30 cellular contexts compared by ENCODE assay signal in genomic region chr3:32890420-32891276, GRCh38.
"Had no signal": no experiment of that assay in that cellular context is flagged by ENCODE, and none has a peak within 500 bp of the region (broad histone marks: within the 10 kb centered on the region; RNA-seq: fewer than 3 reads in every experiment).

No MANE protein-coding gene starts in this region.

- H3K4me1 Mint-ChIP-seq: activated B cell treated with CpG ODN at 0.5 μM for 24 hours; activated CD4-positive, alpha-beta T cell treated with anti-CD3 and anti-CD28 coated beads, Interleukin-2, amount 10 ng/mL, durations not matched to agents 24 days and 14 days; activated T-helper 17 cell treated with anti-CD3 and anti-CD28 coated beads, Interleukin-2, amount 50 U/mL, for 72 hours; central memory CD8-positive, alpha-beta T cell had no signal

- H3K27ac Mint-ChIP-seq: activated B cell treated with CpG ODN at 0.5 μM for 24 hours; activated CD4-positive, alpha-beta memory T cell treated with anti-CD3 and anti-CD28 coated beads for 36 hours; activated CD4-positive, alpha-beta T cell treated with anti-CD3 and anti-CD28 coated beads, Interleukin-2, amount 10 ng/mL, durations not matched to agents 24 days and 14 days; activated naive CD4-positive, alpha-beta T cell treated with anti-CD3 and anti-CD28 coated beads for 36 hours; activated naive CD8-positive, alpha-beta T cell; activated T-helper 17 cell treated with anti-CD3 and anti-CD28 coated beads, Interleukin-2, amount 50 U/mL, for 72 hours; brain; T-helper 1 cell treated with Interleukin-12 subunit alpha and Interleukin-12 subunit beta and Interleukin-4 antibody, amounts not matched to agents 30 μg/mL and 1 μg/mL, for 36 hours had no signal

- H3K4me3 Mint-ChIP-seq: activated B cell treated with CpG ODN at 0.5 μM for 24 hours; activated CD4-positive, alpha-beta memory T cell treated with anti-CD3 and anti-CD28 coated beads for 36 hours; activated CD4-positive, alpha-beta T cell treated with anti-CD3 and anti-CD28 coated beads, Interleukin-2, amount 10 ng/mL, durations not matched to agents 24 days and 14 days; activated naive CD4-positive, alpha-beta T cell treated with anti-CD3 and anti-CD28 coated beads for 36 hours; activated naive CD8-positive, alpha-beta T cell; activated T-helper 17 cell treated with anti-CD3 and anti-CD28 coated beads, Interleukin-2, amount 50 U/mL, for 72 hours; brain; central memory CD8-positive, alpha-beta T cell; T-helper 1 cell treated with Interleukin-12 subunit alpha and Interleukin-12 subunit beta and Interleukin-4 antibody, amounts not matched to agents 30 μg/mL and 1 μg/mL, for 36 hours had no signal

- H3K4me1 ChIP-seq: SJSA1 had no signal

- H3K36me3 ChIP-seq: SJSA1 had no signal

- H3K36me3 Mint-ChIP-seq: activated CD4-positive, alpha-beta memory T cell treated with anti-CD3 and anti-CD28 coated beads for 36 hours; activated naive CD8-positive, alpha-beta T cell had no signal

- H3K9me3 Mint-ChIP-seq: activated B cell treated with CpG ODN at 0.5 μM for 24 hours; activated CD4-positive, alpha-beta memory T cell treated with anti-CD3 and anti-CD28 coated beads for 36 hours; activated CD4-positive, alpha-beta T cell treated with anti-CD3 and anti-CD28 coated beads, Interleukin-2, amount 10 ng/mL, durations not matched to agents 24 days and 14 days; activated naive CD4-positive, alpha-beta T cell treated with anti-CD3 and anti-CD28 coated beads for 36 hours; activated T-helper 17 cell treated with anti-CD3 and anti-CD28 coated beads, Interleukin-2, amount 50 U/mL, for 72 hours; brain; central memory CD8-positive, alpha-beta T cell; T-helper 1 cell treated with Interleukin-12 subunit alpha and Interleukin-12 subunit beta and Interleukin-4 antibody, amounts not matched to agents 30 μg/mL and 1 μg/mL, for 36 hours had no signal

- DNase-seq: activated B cell treated with CpG ODN at 0.5 μM for 24 hours; activated CD4-positive, alpha-beta memory T cell treated with anti-CD3 and anti-CD28 coated beads for 36 hours; activated CD4-positive, alpha-beta T cell treated with anti-CD3 and anti-CD28 coated beads for 1 hour; activated CD4-positive, alpha-beta T cell treated with anti-CD3 and anti-CD28 coated beads, Interleukin-2, amount 10 ng/mL, durations not matched to agents 24 days and 14 days; activated CD8-positive, alpha-beta memory T cell treated with anti-CD3 and anti-CD28 coated beads for 24 hours; activated gamma-delta T cell; activated naive CD4-positive, alpha-beta T cell treated with anti-CD3 and anti-CD28 coated beads for 36 hours; activated T-cell treated with anti-CD3 and anti-CD28 coated beads for 4 hours; activated T-cell treated with anti-CD3 and anti-CD28 coated beads, Interleukin-2, amount 50 U/mL, for 48 hours; amygdala; KG1; NCI-H1092; NCI-H1417; NCI-H2029; NCI-H2107; NCI-H2171 treated with DMSO at 0.1 percent for 48 hours; NCI-H226; NCI-H526 treated with DMSO at 0.1 percent for 48 hours; NK-92 treated with Interleukin-12 subunit alpha and Interleukin-12 subunit beta, amount 100 ng/mL, for 24 hours; OCI-M1; Right ventricle myocardium superior; RPMI8226 had no signal

- H3K9me3 ChIP-seq: SJSA1 had no signal

- H3K27ac ChIP-seq: SJSA1 had no signal

- ATAC-seq: activated T-helper 17 cell treated with anti-CD3 and anti-CD28 coated beads, Interleukin-2, amount 50 U/mL, for 72 hours; Panc1; SK-N-SH treated with all-trans-retinoic acid at 6 μM for 48 hours had no signal

- H3K4me3 ChIP-seq: SJSA1 had no signal

- H3K27me3 Mint-ChIP-seq: activated naive CD8-positive, alpha-beta T cell; brain had no signal
